In genomic region chr5:54867310-54867944, GRCh38 we compare ENCODE assay signal across 8 cellular contexts.
DNase-seq lines count a peak whose midpoint lies in the region; ATAC-seq, FAIRE-seq and TF ChIP-seq lines count a peak whose summit lies in the region.

No MANE protein-coding gene starts in this region.

- H3K27me3 Mint-ChIP-seq in memory B cell, result peaks cover 12% of the 10 kb centered on the region

- no peak for FAIRE-seq in H54 (lab: Jason Lieb, UNC)

- H2AFZ ChIP-seq in OCI-LY7 (ENCODE audit: low read length), result peak overlapping the region; percentile 51; the same call in 1 of the 2 replicates

- no peaks in the 10 kb centered on the region for H3K4me1 Mint-ChIP-seq in memory B cell

- TF ChIP-seq CTCF in OCI-LY7 (conservative IDR thresholded peaks at IDR 0.05; ENCODE audit: low read length) (peak; percentile 89), coronary artery (IDR thresholded peaks at IDR 0.05) (peak; percentile 48)

- H4K20me1 ChIP-seq in OCI-LY7 (ENCODE audit: insufficient read depth, low read length), result no peaks in the 10 kb centered on the region

- CTCF ChIA-PET in OCI-LY7 (lab: Charles Lee; ENCODE audit: unreplicated experiment), result interaction anchor here (0.6 to 0.8 kb wide), 2 partner anchors 18 to 351 kb away, joined by 3 to 5 read pairs; no protein-coding TSS in a partner anchor

- BruUV-seq in OCI-LY7 (replicated peaks; lab: Mats Ljungman, UMichigan), result no TSS peak

- intact Hi-C loops in OCI-LY7 (cut with micrococcal nuclease; ENCODE audit: unreplicated experiment), result loop anchor here (1.0 to 5.0 kb wide), 2 partner anchors 350 to 630 kb away; partner anchors contain the start of gene SNX18

- H3K27ac ChIP-seq in OCI-LY7 (ENCODE audit: low read depth, low read length, poor library complexity, severe bottlenecking) (no peak overlapping the region), coronary artery (no peak overlapping the region)

- no peak overlapping the region for H3K27ac Mint-ChIP-seq in memory B cell

- no peaks in the 10 kb centered on the region for H3K36me3 Mint-ChIP-seq in memory B cell

- H3K4me2 ChIP-seq in OCI-LY7 (ENCODE audit: low read length), result 0 out of 2 replicates have a peak overlapping the region, but pooled peaks have one; percentile 10

- no peaks in the 10 kb centered on the region for H3K4me1 ChIP-seq in OCI-LY7 (ENCODE audit: insufficient read depth, low read length, poor library complexity, severe bottlenecking)

- ATAC-seq in memory B cell (ENCODE audit: low read depth) (peak; percentile 64), GM18868 (IDR thresholded peaks at IDR 0.05; ENCODE audit: unreplicated experiment) (no peak), HG02884 (IDR thresholded peaks at IDR 0.05; ENCODE audit: unreplicated experiment) (no peak), GM21390 (IDR thresholded peaks at IDR 0.05; ENCODE audit: unreplicated experiment) (no peak)

- H3K4me3 ChIP-seq in OCI-LY7 (ENCODE audit: low read depth, low read length, poor library complexity, severe bottlenecking) (no peak overlapping the region), coronary artery (peak overlapping the region; percentile 56)

- no peaks in the 10 kb centered on the region for H3K9me3 ChIP-seq in OCI-LY7 (ENCODE audit: low read length)

- H3K36me3 ChIP-seq in OCI-LY7 (ENCODE audit: insufficient read depth, low read length), result no peaks in the 10 kb centered on the region

- peak overlapping the region; percentile 15 for H3K4me3 Mint-ChIP-seq in memory B cell

- H3K79me2 ChIP-seq in OCI-LY7 (ENCODE audit: insufficient read depth, low read depth, low read length), result no peaks in the 10 kb centered on the region

- no peaks in the 10 kb centered on the region for H3K9me2 ChIP-seq in OCI-LY7 (ENCODE audit: insufficient read depth, low read length)

- no peak for TF ChIP-seq POLR2A in H54 (IDR thresholded peaks at IDR 0.05; ENCODE audit: low read depth, low read length)

- no peaks in the 10 kb centered on the region for H3K9me3 Mint-ChIP-seq in memory B cell

- peak; percentile 79 for DNase-seq in CD1c-positive myeloid dendritic cell (ENCODE audit: extremely low spot score)
- DNase-seq in H54 (ENCODE audit: insufficient read length, low spot score), result peak; percentile 50
- peak; percentile 69 for DNase-seq in OCI-LY7 (ENCODE audit: low spot score)
- no peak for DNase-seq in coronary artery (ENCODE audit: low spot score)
- DNase-seq in memory B cell (ENCODE audit: low spot score in 2 of 2), result peak in 1 of 2 donors; percentile 40

- POLR2A ChIA-PET in OCI-LY7 (lab: Charles Lee), result interaction anchor here (0.7 to 1.0 kb wide), 2 partner anchors 12 to 22 kb away, joined by 4 to 5 read pairs; no protein-coding TSS in a partner anchor
